Comparison of ENCODE assay signal across 13 cellular contexts in genomic region chr13:113950451-113951245, GRCh38. TPM values are rescaled to one million over a fixed set of nuclear protein-coding genes. Genes with fewer than 3 reads are reported as not detected.
DNase-seq lines count a peak whose midpoint lies in the region; ATAC-seq and TF ChIP-seq lines count a peak whose summit lies in the region.
"Had no signal": no experiment of that assay in that cellular context is flagged by ENCODE, and none has a peak within 500 bp of the region (broad histone marks: within the 10 kb centered on the region; RNA-seq: fewer than 3 reads in every experiment).

No MANE protein-coding gene starts in this region.

- H2BK15ac ChIP-seq in neuronal stem cell (ENCODE audit: low read length): peak overlapping the region; percentile 67

- peak overlapping the region; percentile 83 for H3K18ac ChIP-seq in neuronal stem cell (ENCODE audit: low read length)

- CTCF ChIA-PET in SK-N-SH (lab: Yijun Ruan, JAX): interaction anchor here (0.7 to 1.0 kb wide), 2 partner anchors 17 to 1394 kb away, joined by 3 read pairs; no protein-coding TSS in a partner anchor

- DNase-seq in neuronal stem cell (ENCODE audit: low spot score): no peak
- no peak for DNase-seq in NCI-H1105 treated with DMSO at 0.1 percent for 48 hours (lab: John Stamatoyannopoulos, UW)
- no peak for DNase-seq in COLO829 (ENCODE audit: low spot score)
- no peak for DNase-seq in SK-N-SH
- DNase-seq in adrenal gland: no peak
- DNase-seq: NCI-H1048; NK-92 treated with Interleukin-12 subunit alpha and Interleukin-12 subunit beta, amount 100 ng/mL, for 24 hours had no signal

- H2BK5ac ChIP-seq in neuronal stem cell (ENCODE audit: low read length): peak overlapping the region; percentile 5

- no peak overlapping the region for H3K4me3 ChIP-seq in neuronal stem cell (ENCODE audit: low read length in 2 of 2)
- no peak overlapping the region for H3K4me3 ChIP-seq in SK-N-SH (ENCODE audit: low read depth in 2 of 2, low read length in 1 of 2)
- H3K4me3 ChIP-seq in adrenal gland: no peak overlapping the region

- H2AFZ ChIP-seq in neuronal stem cell (ENCODE audit: low read length): no peak overlapping the region
- H2AFZ ChIP-seq in SK-N-SH (ENCODE audit: low read depth): no peak overlapping the region

- H3K9ac ChIP-seq in neuronal stem cell (ENCODE audit: low read depth, low read length, poor library complexity) (peak overlapping the region; percentile 60), SK-N-SH (no peak overlapping the region)

- H3K36me3 ChIP-seq in neuronal stem cell (replicated peaks in 1 of 2; ENCODE audit: control insufficient read depth in 2 of 2, insufficient read depth in 2 of 2, low read length in 2 of 2): no peaks in the 10 kb centered on the region
- no peaks in the 10 kb centered on the region for H3K36me3 ChIP-seq in SK-N-SH (replicated peaks in 1 of 2; ENCODE audit: control insufficient read depth in 1 of 2, insufficient read depth in 2 of 2, low read length in 1 of 2)
- H3K36me3 ChIP-seq in adrenal gland (replicated peaks in 1 of 2): no peaks in the 10 kb centered on the region

- H3K4me3 Mint-ChIP-seq in activated T-helper 17 cell treated with anti-CD3 and anti-CD28 coated beads, Interleukin-2, amount 50 U/mL, for 72 hours: no peak overlapping the region
- H3K4me3 Mint-ChIP-seq: neural crest cell had no signal

- no peak overlapping the region for H2BK120ac ChIP-seq in neuronal stem cell (ENCODE audit: low read depth, low read length)

- H3K9me2 ChIP-seq in SK-N-SH: no peaks in the 10 kb centered on the region

- no peaks in the 10 kb centered on the region for H3F3A ChIP-seq in SK-N-SH (replicated peaks; ENCODE audit: insufficient read depth)

- H3K27me3 ChIP-seq in neuronal stem cell (ENCODE audit: control insufficient read depth in 3 of 3, insufficient read depth in 3 of 3, low read depth in 1 of 3, low read length in 3 of 3) (no peaks in the 10 kb centered on the region), SK-N-SH (ENCODE audit: insufficient read depth) (no peaks in the 10 kb centered on the region), adrenal gland (no peaks in the 10 kb centered on the region)

- TF ChIP-seq CTCF in SK-N-SH (IDR thresholded peaks at IDR 0.05) (no peak), adrenal gland (IDR thresholded peaks at IDR 0.05) (no peak)

- TF ChIP-seq POLR2A in adrenal gland (IDR thresholded peaks at IDR 0.05): no peak

- H3K9me3 ChIP-seq in neuronal stem cell (replicated peaks in 1 of 2; ENCODE audit: control insufficient read depth in 2 of 2, insufficient read depth in 1 of 2, low read depth in 1 of 2, low read length in 2 of 2) (peaks cover 0 to under 1% of the 10 kb centered on the region in 2 donors), SK-N-SH (no peaks in the 10 kb centered on the region), adrenal gland (replicated peaks in 1 of 3) (no peaks in the 10 kb centered on the region)

- no peaks in the 10 kb centered on the region for H3K9me3 Mint-ChIP-seq in activated T-helper 17 cell treated with anti-CD3 and anti-CD28 coated beads, Interleukin-2, amount 50 U/mL, for 72 hours
- H3K9me3 Mint-ChIP-seq: neural crest cell had no signal

- peak overlapping the region; percentile 41 for H2BK12ac ChIP-seq in neuronal stem cell (ENCODE audit: low read length)

- no CpG with 5 or more reads among the region's 24 CpGs for WGBS in neuronal stem cell (ENCODE audit: extremely low coverage in 2 of 2, insufficient read length in 2 of 2, insufficient replicate concordance in 1 of 2), 2 donors
- 88% methylated on average over 10 of the region's 24 CpGs for WGBS in SK-N-SH (ENCODE audit: low lambda C conversion rate)
- 28 to 56% (median 42%) methylated on average over 6 to 24 of the region's 24 CpGs for WGBS in adrenal gland, 4 donors

- H3K4me1 Mint-ChIP-seq in activated T-helper 17 cell treated with anti-CD3 and anti-CD28 coated beads, Interleukin-2, amount 50 U/mL, for 72 hours: no peaks in the 10 kb centered on the region
- H3K4me1 Mint-ChIP-seq: neural crest cell had no signal

- POLR2A ChIA-PET in SK-N-SH (lab: Yijun Ruan, JAX): no interaction called here

- H4K91ac ChIP-seq in neuronal stem cell (ENCODE audit: low read depth, low read length, poor library complexity): no peak overlapping the region

- H2AK5ac ChIP-seq in neuronal stem cell (ENCODE audit: low read depth, low read length): peak overlapping the region; percentile 94

- TF ChIP-seq EP300 in SK-N-SH (IDR thresholded peaks at IDR 0.05; ENCODE audit: borderline replicate concordance in 1 of 2, low read depth in 1 of 2, low read length in 1 of 2): no peak

- no peak overlapping the region for H3K27ac Mint-ChIP-seq in activated T-helper 17 cell treated with anti-CD3 and anti-CD28 coated beads, Interleukin-2, amount 50 U/mL, for 72 hours

- no peak overlapping the region for H4K8ac ChIP-seq in neuronal stem cell (ENCODE audit: low read depth, low read length)

- H3K4me2 ChIP-seq in neuronal stem cell (ENCODE audit: insufficient read depth, low read length, poor library complexity, severe bottlenecking) (no peak overlapping the region), SK-N-SH (no peak overlapping the region)

- H3K23ac ChIP-seq in neuronal stem cell (ENCODE audit: low read depth, low read length, poor library complexity): no peak overlapping the region

- H3K27ac ChIP-seq in neuronal stem cell (replicated peaks; ENCODE audit: low read length) (no peak overlapping the region), SK-N-SH (ENCODE audit: low read depth in 2 of 2, low read length in 1 of 2) (no peak overlapping the region), adrenal gland (no peak overlapping the region)
- H3K27ac ChIP-seq: HL-60 had no signal

- H3K27me3 Mint-ChIP-seq in activated T-helper 17 cell treated with anti-CD3 and anti-CD28 coated beads, Interleukin-2, amount 50 U/mL, for 72 hours: no peaks in the 10 kb centered on the region

- H3K4me1 ChIP-seq in neuronal stem cell (ENCODE audit: control insufficient read depth in 2 of 2, insufficient read depth in 1 of 2, low read depth in 1 of 2, low read length in 2 of 2) (no peaks in the 10 kb centered on the region), SK-N-SH (ENCODE audit: control insufficient read depth in 1 of 2, insufficient read depth in 2 of 2, low read depth in 1 of 2, low read length in 1 of 2) (peaks cover 0 to 6% of the 10 kb centered on the region in 2 experiments; a peak in 1 of 4 replicates), adrenal gland (replicated peaks in 1 of 2) (peaks cover 0 to 9% of the 10 kb centered on the region in 2 donors)

- H3K79me2 ChIP-seq in SK-N-SH (ENCODE audit: insufficient read depth): no peaks in the 10 kb centered on the region

- H3K14ac ChIP-seq in neuronal stem cell (ENCODE audit: low read length): peak overlapping the region; percentile 82

- no peaks in the 10 kb centered on the region for H4K20me1 ChIP-seq in SK-N-SH (ENCODE audit: insufficient read depth)

- TF ChIP-seq RAD21 in SK-N-SH (IDR thresholded peaks at IDR 0.05; ENCODE audit: low read length): no peak

- ATAC-seq in GM18519 (IDR thresholded peaks at IDR 0.05; ENCODE audit: low FRiP score, unreplicated experiment) (peak; percentile 10), HG02610 (IDR thresholded peaks at IDR 0.05; ENCODE audit: unreplicated experiment) (peak; percentile 21)
- peak; percentile 23 for ATAC-seq in activated T-helper 17 cell treated with anti-CD3 and anti-CD28 coated beads, Interleukin-2, amount 50 U/mL, for 72 hours (replicated peaks)

- peaks cover 9% of the 10 kb centered on the region for H3K36me3 Mint-ChIP-seq in activated T-helper 17 cell treated with anti-CD3 and anti-CD28 coated beads, Interleukin-2, amount 50 U/mL, for 72 hours (ENCODE audit: low read depth)

- H3K79me1 ChIP-seq in neuronal stem cell (ENCODE audit: low read depth, low read length): peaks cover 3% of the 10 kb centered on the region

- no peak overlapping the region for H3K4ac ChIP-seq in neuronal stem cell (ENCODE audit: low read length)

- intact Hi-C loops in adrenal gland (cut with DNase I): loop anchor here (2.0 to 5.0 kb wide), 2 partner anchors 277 to 278 kb away; no protein-coding TSS in a partner anchor

TF ChIP-seq in SK-N-SH, 30 proteins besides CTCF, POLR2A, EP300 and RAD21 (continues in another document):
- TF ChIP-seq RCOR1 (IDR thresholded peaks at IDR 0.05; ENCODE audit: low read length) (no peak), GABPA (IDR thresholded peaks at IDR 0.05; ENCODE audit: low read depth) (no peak), ELF1 (IDR thresholded peaks at IDR 0.05) (no peak), PBX3 (IDR thresholded peaks at IDR 0.05) (no peak), TCF12 (IDR thresholded peaks at IDR 0.05) (no peak), RFX5 (IDR thresholded peaks at IDR 0.05; ENCODE audit: low read length) (no peak), YY1 (IDR thresholded peaks at IDR 0.05; ENCODE audit: low read depth) (no peak), RXRA (IDR thresholded peaks at IDR 0.05; ENCODE audit: borderline replicate concordance, low read depth) (no peak), CHD2 (IDR thresholded peaks at IDR 0.05; ENCODE audit: low read length, partially characterized antibody) (no peak), MAX (IDR thresholded peaks at IDR 0.05; ENCODE audit: low read depth) (no peak), MEF2A (IDR thresholded peaks at IDR 0.05; ENCODE audit: borderline replicate concordance, low read depth) (no peak), FOXM1 (IDR thresholded peaks at IDR 0.05; ENCODE audit: low read depth) (no peak), SIN3A (IDR thresholded peaks at IDR 0.05; ENCODE audit: borderline replicate concordance, low read depth, low read length) (no peak)

RNA-seq across cellular contexts. Expression of gene C13orf46, which starts 23.2 kb away (rescaled TPM):
- 1 to 10 TPM; 1.3 to 3.9 TPM for total RNA-seq in activated T-helper 17 cell treated with anti-CD3 and anti-CD28 coated beads, Interleukin-2, amount 50 U/mL, for 72 hours
- polyA plus RNA-seq in neuronal stem cell (2013, experiment 1 of 2): 0.03 TPM
- 0.04 TPM for polyA plus RNA-seq in neuronal stem cell (2013, experiment 2 of 2)
- polyA plus RNA-seq in SK-N-SH (2012; rRNA removed) (0.96 and 1.7 TPM in 2 replicates), adrenal gland (under 1 TPM; 0.15 to 0.88 (median 0.17) TPM)
- polyA plus RNA-seq in SK-N-SH (2012; cell fraction: cytosol; rRNA removed): 0.21 and 0.56 TPM in 2 replicates
- polyA plus RNA-seq in SK-N-SH (2012; cell fraction: nucleus; rRNA removed): 2.6 and 3.3 TPM in 2 replicates
- total RNA-seq in adrenal gland: under 1 TPM in 5 of 8 donors, not detected in 3; 0.09 to 0.57 (median 0.21) TPM
- total RNA-seq: epithelial cell of proximal tubule had no signal
